8 cellular contexts compared by ENCODE assay signal in genomic region chr17:35245196-35245486, GRCh38. TPM values are rescaled to one million over a fixed set of nuclear protein-coding genes. Genes with fewer than 3 reads are reported as not detected.
DNase-seq lines count a peak whose midpoint lies in the region; ATAC-seq and TF ChIP-seq lines count a peak whose summit lies in the region.

No MANE protein-coding gene starts in this region.

- H3K4me3 ChIP-seq in PC-3 (ENCODE audit: low read length): peak overlapping the region; percentile 88
- no peak overlapping the region for H3K4me3 ChIP-seq in parathyroid adenoma (ENCODE audit: low read depth, low read length)

- H3K36me3 ChIP-seq in PC-3 (ENCODE audit: low read depth, low read length) (no peaks in the 10 kb centered on the region), parathyroid adenoma (ENCODE audit: control insufficient read depth, insufficient read depth, low read length) (no peaks in the 10 kb centered on the region)

- intact Hi-C loops in PC-3 (cut with micrococcal nuclease): loop anchor here (1.0 kb wide), 1 partner anchor 9 kb away; no protein-coding TSS in a partner anchor

- H3K27ac ChIP-seq in PC-3 (ENCODE audit: low read length) (peak overlapping the region; percentile 98), parathyroid adenoma (peak overlapping the region; percentile 97)

- no peaks in the 10 kb centered on the region for H3K27me3 ChIP-seq in PC-3 (ENCODE audit: low read length)
- H3K27me3 ChIP-seq in parathyroid adenoma (ENCODE audit: control insufficient read depth, insufficient read depth, low read length): no peaks in the 10 kb centered on the region

- CTCF ChIA-PET in PC-3 (lab: Charles Lee): interaction anchor here (0.6 kb wide), 1 partner anchor 294 kb away, joined by 3 read pairs; no protein-coding TSS in a partner anchor

- peaks cover 31% of the 10 kb centered on the region for H3K4me1 ChIP-seq in PC-3 (ENCODE audit: insufficient read depth, low read length)
- H3K4me1 ChIP-seq in parathyroid adenoma: no peaks in the 10 kb centered on the region

- TF ChIP-seq CTCF in PC-3 (conservative IDR thresholded peaks at IDR 0.05; ENCODE audit: low read depth, low read length) (no peak), parathyroid adenoma (IDR thresholded peaks at IDR 0.05) (no peak)

- H3K9ac ChIP-seq in PC-3 (ENCODE audit: low read length) (peak overlapping the region; percentile 94), parathyroid adenoma (no peak overlapping the region)

- H3K9me3 ChIP-seq in PC-3 (ENCODE audit: low read length): no peaks in the 10 kb centered on the region
- H3K9me3 ChIP-seq in parathyroid adenoma (ENCODE audit: control insufficient read depth, low read length): no peaks in the 10 kb centered on the region

- H3K79me2 ChIP-seq in PC-3 (ENCODE audit: low read length) (peaks cover 35% of the 10 kb centered on the region), parathyroid adenoma (peaks cover 9% of the 10 kb centered on the region)

- peaks cover 4% of the 10 kb centered on the region for H3F3A ChIP-seq in PC-3 (ENCODE audit: low read length, unreplicated experiment)

- peak; percentile 53 for ATAC-seq in PC-3
- no peak for ATAC-seq in left lobe of liver
- no peak for ATAC-seq in GM21528 (IDR thresholded peaks at IDR 0.05; ENCODE audit: low FRiP score, unreplicated experiment)

- H3K9me2 ChIP-seq in PC-3 (replicated peaks; ENCODE audit: low read length): no peaks in the 10 kb centered on the region

- DNase-seq in EH (ENCODE audit: low read depth): peak; percentile 94
- peak; percentile 83 for DNase-seq in PC-3
- peak; percentile 82 for DNase-seq in dermis blood vessel endothelial cell
- DNase-seq in left lobe of liver (ENCODE audit: low spot score): no peak
- no peak for DNase-seq in NCI-H1048 (lab: John Stamatoyannopoulos, UW)
- no peak for DNase-seq in central memory CD4-positive, alpha-beta T cell

- no TSS peak for BruUV-seq in PC-3 (replicated peaks; lab: Mats Ljungman, UMichigan)

- H4K20me1 ChIP-seq in PC-3 (ENCODE audit: low read length): no peaks in the 10 kb centered on the region

- H3K4me2 ChIP-seq in PC-3 (ENCODE audit: low read length) (peak overlapping the region; percentile 96), parathyroid adenoma (ENCODE audit: low read length) (peak overlapping the region; percentile 92)

- POLR2A ChIA-PET in PC-3 (lab: Charles Lee; ENCODE audit: unreplicated experiment): interaction anchor here (0.7 kb wide), 1 partner anchor 352 kb away, joined by 5 read pairs; no protein-coding TSS in a partner anchor

- no peak overlapping the region for H2AFZ ChIP-seq in PC-3 (ENCODE audit: low read length)
- H2AFZ ChIP-seq in parathyroid adenoma: no peak overlapping the region

RNA-seq across cellular contexts. Expression of gene SLFN5, which starts 2.3 kb away (rescaled TPM):
- total RNA-seq in PC-3 (2014; rRNA removed): 7.5 and 14.5 TPM in 2 replicates
- total RNA-seq in dermis blood vessel endothelial cell: 40.8 and 68.0 TPM in 2 replicates
- total RNA-seq in left lobe of liver: 5.2 TPM

RNA-seq across cellular contexts. Expression of gene SLC35G3, which starts 50.9 kb away (rescaled TPM):
- not detected in 2 replicates for total RNA-seq in PC-3 (2014; rRNA removed)
- total RNA-seq in dermis blood vessel endothelial cell: not detected in 2 replicates
- total RNA-seq in left lobe of liver: not detected

Comparison
In these comparisons a context has a peak if more than half of its experiments do, and no peak if none do; other contexts are left out.
1. DNase-seq: peak in EH (single experiment), PC-3 (single experiment) and dermis blood vessel endothelial cell (single experiment); none in left lobe of liver (single experiment), NCI-H1048 (single experiment) and central memory CD4-positive, alpha-beta T cell (single experiment).